9 cellular contexts compared by ENCODE assay signal in genomic region chr5:56327810-56328209, GRCh38.
DNase-seq lines count a peak whose midpoint lies in the region; ATAC-seq and TF ChIP-seq lines count a peak whose summit lies in the region.
"Had no signal": no experiment of that assay in that cellular context is flagged by ENCODE, and none has a peak within 500 bp of the region (broad histone marks: within the 10 kb centered on the region; RNA-seq: fewer than 3 reads in every experiment).

No MANE protein-coding gene starts in this region.

- POLR2A ChIA-PET in RWPE1 (lab: Yijun Ruan, JAX; ENCODE audit: low non-redundant PET) = no interaction called here

- no peak for TF ChIP-seq CTCF in RWPE1 (conservative IDR thresholded peaks at IDR 0.05; ENCODE audit: low read depth)

- ATAC-seq in GM18511 (IDR thresholded peaks at IDR 0.05; ENCODE audit: unreplicated experiment) (peak; percentile 68), HG03103 (IDR thresholded peaks at IDR 0.05; ENCODE audit: low read depth, unreplicated experiment) (peak; percentile 40)

- CTCF ChIA-PET in RWPE1 (lab: Yijun Ruan, JAX) = interaction anchor here (0.6 kb wide), 1 partner anchor 216 kb away, joined by 3 read pairs; no protein-coding TSS in a partner anchor

- no peak overlapping the region for H3K27ac ChIP-seq in RWPE1

- DNase-seq in activated T-cell treated with anti-CD3 and anti-CD28 coated beads for 4 hours (peak; percentile 26), NCI-H2029 (lab: John Stamatoyannopoulos, UW) (no peak), HuH-7.5 (ENCODE audit: low spot score) (no peak), DMS 273 (lab: John Stamatoyannopoulos, UW; ENCODE audit: unreplicated experiment) (no peak), RWPE1 (ENCODE audit: low spot score) (no peak)
- peak; percentile 69 to 76 for DNase-seq in stimulated activated CD4-positive, alpha-beta T cell treated with anti-CD3 and anti-CD28 coated beads, Interleukin-15, amount 100 ng/mL, for 48 hours (ENCODE audit: low read depth in 2 of 2)
- DNase-seq: kidney had no signal

Comparison
In these comparisons a context has a peak if more than half of its experiments do, and no peak if none do; other contexts are left out.
1. DNase-seq: peak in activated T-cell treated with anti-CD3 and anti-CD28 coated beads for 4 hours (single experiment) and stimulated activated CD4-positive, alpha-beta T cell treated with anti-CD3 and anti-CD28 coated beads, Interleukin-15, amount 100 ng/mL, for 48 hours (2 of 2); none in NCI-H2029 (single experiment), HuH-7.5 (single experiment), DMS 273 (single experiment) and RWPE1 (single experiment).